In the genomic region with DNA sequence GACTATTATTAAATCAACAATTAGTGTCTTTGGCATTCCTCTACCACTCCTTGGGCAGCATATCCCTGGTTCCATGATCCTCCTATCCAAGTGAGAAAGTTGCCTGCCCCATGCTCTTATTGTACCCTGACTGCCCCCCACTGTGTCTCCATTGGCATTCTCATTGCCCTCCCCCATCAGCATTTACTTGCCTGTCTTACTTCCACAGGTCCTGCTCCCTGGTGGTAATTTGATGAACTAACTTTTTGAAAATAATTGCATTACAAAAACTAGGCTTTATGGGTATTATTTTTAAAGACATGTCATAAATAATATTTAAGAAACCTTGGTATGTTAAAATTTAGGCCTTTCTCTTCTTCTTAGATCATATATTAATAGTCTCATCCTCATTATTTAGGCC, we compare ENCODE assay signal across 25 cellular contexts.
DNase-seq lines count a peak whose midpoint lies in the region; ATAC-seq, FAIRE-seq and TF ChIP-seq lines count a peak whose summit lies in the region.
"Had no signal": no experiment of that assay in that cellular context is flagged by ENCODE, and none has a peak within 500 bp of the region (broad histone marks: within the 10 kb centered on the region; RNA-seq: fewer than 3 reads in every experiment).

No MANE protein-coding gene starts in this region.

- no peaks in the 10 kb centered on the region for H3K4me1 Mint-ChIP-seq in activated T-cell treated with anti-CD3 and anti-CD28 coated beads, Interleukin-2, amount 50 U/mL, for 72 hours (ENCODE audit: low read depth)
- H3K4me1 Mint-ChIP-seq: activated naive CD8-positive, alpha-beta T cell treated with anti-CD3 and anti-CD28 coated beads for 36 hours; stimulated activated naive CD8-positive, alpha-beta T cell treated with anti-CD3 and anti-CD28 coated beads, Interleukin-15, amount 100 ng/mL, for 72 hours had no signal

- H3K9me3 ChIP-seq in Loucy (ENCODE audit: insufficient read depth, low read depth, low read length) (no peaks in the 10 kb centered on the region), keratinocyte (ENCODE audit: control insufficient read depth, low read depth, low read length) (no peaks in the 10 kb centered on the region)
- H3K9me3 ChIP-seq: gastrocnemius medialis, thyroid gland had no signal

- no peak overlapping the region for H3K4me3 Mint-ChIP-seq in activated T-cell treated with anti-CD3 and anti-CD28 coated beads, Interleukin-2, amount 50 U/mL, for 72 hours
- H3K4me3 Mint-ChIP-seq: activated naive CD8-positive, alpha-beta T cell treated with anti-CD3 and anti-CD28 coated beads for 36 hours; stimulated activated naive CD8-positive, alpha-beta T cell treated with anti-CD3 and anti-CD28 coated beads, Interleukin-15, amount 100 ng/mL, for 72 hours had no signal

- H3K9me2 ChIP-seq in Loucy (replicated peaks; ENCODE audit: low read depth, low read length) = no peaks in the 10 kb centered on the region

- no peak overlapping the region for H3K27ac ChIP-seq in keratinocyte (ENCODE audit: control insufficient read depth, insufficient read depth, low read length)
- H3K27ac ChIP-seq: gastrocnemius medialis, thyroid gland had no signal

- H3K79me2 ChIP-seq in Loucy (ENCODE audit: insufficient read depth, low read length) = no peaks in the 10 kb centered on the region
- no peaks in the 10 kb centered on the region for H3K79me2 ChIP-seq in keratinocyte (ENCODE audit: control insufficient read depth, insufficient read depth, low read length)

- H3K9ac ChIP-seq in Loucy (ENCODE audit: low read depth, low read length, poor library complexity, severe bottlenecking) (no peak overlapping the region), keratinocyte (ENCODE audit: control insufficient read depth, extremely low read depth, insufficient read depth, low read length) (no peak overlapping the region)

- no peaks in the 10 kb centered on the region for H3F3A ChIP-seq in Loucy (ENCODE audit: low read depth)

- H3K9me1 ChIP-seq in keratinocyte (ENCODE audit: control insufficient read depth, extremely low read depth, insufficient read depth, low read length) = no peaks in the 10 kb centered on the region

- dilution Hi-C loops in keratinocyte (cut with MboI; ENCODE audit: extremely low pct_ligation_motif_present, low sequenced_read_pairs) = no loop called here

- DNase-seq in choroid plexus epithelial cell (ENCODE audit: low read depth) (no peak), keratinocyte (ENCODE audit: low read depth, low spot score) (no peak), NCI-H2081 (lab: John Stamatoyannopoulos, UW) (no peak), left cardiac atrium (no peak), HUDEP-2 (lab: John Stamatoyannopoulos, UW; ENCODE audit: unreplicated experiment in 76 of 76) (no peak)
- DNase-seq in activated T-cell treated with anti-CD3 and anti-CD28 coated beads, Interleukin-2, amount 50 U/mL, for 72 hours = no peak
- DNase-seq: activated CD4-positive, alpha-beta T cell treated with anti-CD3 and anti-CD28 coated beads, Interleukin-2, amount 50 U/mL, for 48 hours; activated CD4-positive, CD25-positive, alpha-beta regulatory T cell; activated CD8-positive, alpha-beta memory T cell treated with anti-CD3 and anti-CD28 coated beads, Interleukin-2, amount 50 U/mL, for 4 hours; activated naive CD8-positive, alpha-beta T cell treated with anti-CD3 and anti-CD28 coated beads for 36 hours; cerebellar nuclear complex; gastrocnemius medialis; Karpas-422; kidney; MV-4-11; NCI-H187 treated with DMSO at 0.1 percent for 48 hours; NCI-H526 treated with DMSO at 0.1 percent for 48 hours; Right ventricle myocardium superior; stimulated activated naive CD8-positive, alpha-beta T cell treated with anti-CD3 and anti-CD28 coated beads, Interleukin-15, amount 100 ng/mL, for 72 hours; thyroid gland had no signal

- H3K27me3 ChIP-seq in Loucy (ENCODE audit: insufficient read depth, low read length, poor library complexity, severe bottlenecking) = no peaks in the 10 kb centered on the region
- H3K27me3 ChIP-seq in keratinocyte (ENCODE audit: control insufficient read depth, extremely low read depth, insufficient read depth, low read length) = no peaks in the 10 kb centered on the region
- H3K27me3 ChIP-seq: gastrocnemius medialis, thyroid gland had no signal

- no peak overlapping the region for H3K4me2 ChIP-seq in Loucy (ENCODE audit: low read depth, low read length, poor library complexity, severe bottlenecking)
- H3K4me2 ChIP-seq in keratinocyte (ENCODE audit: control insufficient read depth, extremely low read depth, insufficient read depth, low read depth, low read length) = no peak overlapping the region

- H3K27me3 Mint-ChIP-seq in activated T-cell treated with anti-CD3 and anti-CD28 coated beads, Interleukin-2, amount 50 U/mL, for 72 hours (ENCODE audit: low read depth) = no peaks in the 10 kb centered on the region
- H3K27me3 Mint-ChIP-seq: stimulated activated naive CD8-positive, alpha-beta T cell treated with anti-CD3 and anti-CD28 coated beads, Interleukin-15, amount 100 ng/mL, for 72 hours had no signal

- H3K4me1 ChIP-seq in Loucy (ENCODE audit: insufficient read depth, low read length, poor library complexity, severe bottlenecking) (no peaks in the 10 kb centered on the region), keratinocyte (ENCODE audit: control insufficient read depth, extremely low read depth, insufficient read depth, low read length) (no peaks in the 10 kb centered on the region)
- H3K4me1 ChIP-seq: gastrocnemius medialis, thyroid gland had no signal

- FAIRE-seq in keratinocyte (lab: Jason Lieb, UNC) = peak; percentile 32
- FAIRE-seq: astrocyte, kidney had no signal

- no peaks in the 10 kb centered on the region for H3K36me3 ChIP-seq in Loucy (ENCODE audit: insufficient read depth, low read length)
- H3K36me3 ChIP-seq in keratinocyte (ENCODE audit: control insufficient read depth in 2 of 2, extremely low read depth in 1 of 2, insufficient read depth in 2 of 2, low read length in 2 of 2) = no peaks in the 10 kb centered on the region
- H3K36me3 ChIP-seq: gastrocnemius medialis, thyroid gland had no signal

- no peak overlapping the region for H3K27ac Mint-ChIP-seq in activated T-cell treated with anti-CD3 and anti-CD28 coated beads, Interleukin-2, amount 50 U/mL, for 72 hours
- H3K27ac Mint-ChIP-seq: activated naive CD8-positive, alpha-beta T cell treated with anti-CD3 and anti-CD28 coated beads for 36 hours; activated T-helper 2 cell treated with anti-CD3 and anti-CD28 coated beads, Interferon-gamma antibody, Interleukin-2, Interleukin-4, amounts not matched to agents 10 μg/mL and 5 μg/mL and 100 μg/mL, durations not matched to agents 14 hours and 24 hours and 36 hours; stimulated activated naive CD8-positive, alpha-beta T cell treated with anti-CD3 and anti-CD28 coated beads, Interleukin-15, amount 100 ng/mL, for 72 hours had no signal

- intact Hi-C loops in left cardiac atrium (cut with DNase I) = no loop called here

- H2AFZ ChIP-seq in Loucy (ENCODE audit: low read length) (no peak overlapping the region), keratinocyte (ENCODE audit: control insufficient read depth, low read length) (no peak overlapping the region)

- no peak overlapping the region for H3K4me3 ChIP-seq in Loucy (ENCODE audit: low read length, poor library complexity, severe bottlenecking)
- no peak overlapping the region for H3K4me3 ChIP-seq in choroid plexus epithelial cell (ENCODE audit: low read depth, low read length)
- no peak overlapping the region for H3K4me3 ChIP-seq in keratinocyte (ENCODE audit: control insufficient read depth in 2 of 3, extremely low read depth in 1 of 3, insufficient read depth in 2 of 3, low read depth in 1 of 3, low read length in 3 of 3)
- H3K4me3 ChIP-seq: gastrocnemius medialis, lung, thyroid gland had no signal

- H3K9me3 Mint-ChIP-seq in activated T-cell treated with anti-CD3 and anti-CD28 coated beads, Interleukin-2, amount 50 U/mL, for 72 hours = no peaks in the 10 kb centered on the region
- H3K9me3 Mint-ChIP-seq: activated T-helper 2 cell treated with anti-CD3 and anti-CD28 coated beads, Interferon-gamma antibody, Interleukin-2, Interleukin-4, amounts not matched to agents 10 μg/mL and 5 μg/mL and 100 μg/mL, durations not matched to agents 14 hours and 24 hours and 36 hours; stimulated activated naive CD8-positive, alpha-beta T cell treated with anti-CD3 and anti-CD28 coated beads, Interleukin-15, amount 100 ng/mL, for 72 hours had no signal

- no peaks in the 10 kb centered on the region for H3K36me3 Mint-ChIP-seq in activated T-cell treated with anti-CD3 and anti-CD28 coated beads, Interleukin-2, amount 50 U/mL, for 72 hours (ENCODE audit: insufficient read depth in 2 of 2)
- H3K36me3 Mint-ChIP-seq: activated naive CD8-positive, alpha-beta T cell treated with anti-CD3 and anti-CD28 coated beads for 36 hours had no signal

- no peak for ATAC-seq in activated T-cell treated with anti-CD3 and anti-CD28 coated beads, Interleukin-2, amount 50 U/mL, for 72 hours (replicated peaks in 1 of 2)
- ATAC-seq in left cardiac atrium = no peak
- ATAC-seq: gastrocnemius medialis; stimulated activated naive CD8-positive, alpha-beta T cell treated with anti-CD3 and anti-CD28 coated beads, Interleukin-15, amount 100 ng/mL, for 72 hours had no signal

- H4K20me1 ChIP-seq in Loucy (ENCODE audit: insufficient read depth, low read length, poor library complexity, severe bottlenecking) (no peaks in the 10 kb centered on the region), keratinocyte (ENCODE audit: control insufficient read depth, extremely low read depth, insufficient read depth, low read length) (no peaks in the 10 kb centered on the region)

- TF ChIP-seq CTCF in GM12873 (IDR thresholded peaks at IDR 0.05; ENCODE audit: insufficient read depth, low read depth, low read length, missing control alignments) (peak; percentile 1), Loucy (conservative IDR thresholded peaks at IDR 0.05; ENCODE audit: low read length) (peak; percentile 28; the same call in 1 of the 2 replicates), choroid plexus epithelial cell (conservative IDR thresholded peaks at IDR 0.05; ENCODE audit: low read depth, low read length) (peak; percentile 10), keratinocyte (optimal IDR thresholded peaks at IDR 0.05 in 1 of 3, IDR thresholded peaks at IDR 0.05 in 1 of 3, conservative IDR thresholded peaks at IDR 0.05 in 1 of 3; ENCODE audit: extremely low read depth in 1 of 3, insufficient read depth in 2 of 3, low read length in 3 of 3) (no peak)

Comparison
In these comparisons a context has a peak if more than half of its experiments do, and no peak if none do; other contexts are left out.
1. CTCF ChIP-seq: peak in GM12873 (single experiment), Loucy (single experiment) and choroid plexus epithelial cell (single experiment); none in keratinocyte (0 of 3).